ENCODE assay signal across 8 cellular contexts in genomic region chrX:130902446-130902782, GRCh38. TPM values are rescaled to one million over a fixed set of nuclear protein-coding genes. Genes with fewer than 3 reads are reported as not detected.
DNase-seq lines count a peak whose midpoint lies in the region; ATAC-seq, FAIRE-seq and TF ChIP-seq lines count a peak whose summit lies in the region.

No MANE protein-coding gene starts in this region.

- no peaks in the 10 kb centered on the region for H3K9me3 Mint-ChIP-seq in stimulated activated naive CD8-positive, alpha-beta T cell treated with anti-CD3 and anti-CD28 coated beads, Interleukin-15, Interleukin-2, amounts not matched to agents 100 ng/mL and 50 ng/mL, for 24 hours
- H3K9me3 Mint-ChIP-seq in stimulated activated naive CD8-positive, alpha-beta T cell treated with anti-CD3 and anti-CD28 coated beads, Interleukin-15, amount 100 ng/mL, for 72 hours, result no peaks in the 10 kb centered on the region

- BruUV-seq in GM12878 (replicated peaks; lab: Mats Ljungman, UMichigan), result no TSS peak

- no peaks in the 10 kb centered on the region for H4K20me1 ChIP-seq in GM12878 (ENCODE audit: control insufficient read depth, insufficient read depth)

- intact Hi-C loops in GM12878 (cut with micrococcal nuclease; ENCODE audit: unreplicated experiment) (loop anchor here (5.0 kb wide), 1 partner anchor 635 kb away; the partner anchor contains the start of gene ZNF280C), aorta (cut with DNase I) (no loop called here)

- H3K4me1 ChIP-seq in GM12878 (ENCODE audit: control insufficient read depth, insufficient read depth, low read length) (no peaks in the 10 kb centered on the region), lung (ENCODE audit: control insufficient read depth in 2 of 2, insufficient read depth in 2 of 2, low read length in 2 of 2) (no peaks in the 10 kb centered on the region), aorta (ENCODE audit: control insufficient read depth in 1 of 2, insufficient read depth in 2 of 2, low read length in 2 of 2) (no peaks in the 10 kb centered on the region)

- peaks cover 10% of the 10 kb centered on the region for H3K4me1 Mint-ChIP-seq in stimulated activated naive CD8-positive, alpha-beta T cell treated with anti-CD3 and anti-CD28 coated beads, Interleukin-15, Interleukin-2, amounts not matched to agents 100 ng/mL and 50 ng/mL, for 24 hours (ENCODE audit: low read depth)
- peaks cover 9% of the 10 kb centered on the region for H3K4me1 Mint-ChIP-seq in stimulated activated naive CD8-positive, alpha-beta T cell treated with anti-CD3 and anti-CD28 coated beads, Interleukin-15, amount 100 ng/mL, for 72 hours

- TF ChIP-seq CTCF in GM12878 (IDR thresholded peaks at IDR 0.05 in 2 of 3, conservative IDR thresholded peaks at IDR 0.05 in 1 of 3; ENCODE audit: control insufficient read depth in 2 of 3, extremely low read depth in 1 of 3, insufficient read depth in 1 of 3, low read depth in 3 of 3, low read length in 3 of 3) (no peak), lung (IDR thresholded peaks at IDR 0.05; ENCODE audit: control extremely low read depth, extremely low read depth) (no peak)

- whole genome bisulfite sequencing in GM12878 (ENCODE audit: insufficient coverage, insufficient replicate concordance, low lambda C conversion rate, missing lambda C conversion rate), result 18% methylated on average over 5 of the region's 11 CpGs
- 0 to 24% methylated on average over 8 to 11 of the region's 11 CpGs for WGBS in lung, 2 donors
- 1 to 25% methylated on average over 10 to 11 of the region's 11 CpGs for WGBS in aorta, 2 donors

- peak overlapping the region; percentile 65 for H3K27ac Mint-ChIP-seq in stimulated activated naive CD8-positive, alpha-beta T cell treated with anti-CD3 and anti-CD28 coated beads, Interleukin-15, Interleukin-2, amounts not matched to agents 100 ng/mL and 50 ng/mL, for 24 hours
- H3K27ac Mint-ChIP-seq in stimulated activated naive CD8-positive, alpha-beta T cell treated with anti-CD3 and anti-CD28 coated beads, Interleukin-15, amount 100 ng/mL, for 72 hours, result peak overlapping the region in 1 of 2 donors; percentile 74

- peak overlapping the region; percentile 68 for H3K4me3 ChIP-seq in GM12878
- H3K4me3 ChIP-seq in lung, result peak overlapping the region; percentile 43
- peak overlapping the region; percentile 52 to 55 for H3K4me3 ChIP-seq in aorta (ENCODE audit: low read length in 2 of 2)

- H3K4me2 ChIP-seq in GM12878 (ENCODE audit: control insufficient read depth, insufficient read depth), result peak overlapping the region; percentile 54

- no peak for TF ChIP-seq POLR2A in GM12878 (IDR thresholded peaks at IDR 0.05; ENCODE audit: low read depth, low read length)

- CTCF ChIA-PET in GM12878 (lab: Yijun Ruan, JAX), result interaction anchor here (0.6 kb wide), 1 partner anchor 8 kb away, joined by 3 read pairs; no protein-coding TSS in a partner anchor

- H3K27ac ChIP-seq in GM12878 (ENCODE audit: control insufficient read depth, insufficient read depth) (peak overlapping the region; percentile 31; the same call in 1 of the 2 replicates), lung (ENCODE audit: low read depth in 1 of 2, low read length in 1 of 2) (peak overlapping the region in 1 of 2 donors; percentile 95), aorta (ENCODE audit: low read depth in 1 of 2, low read length in 2 of 2) (peak overlapping the region in 1 of 2 donors; percentile 40)

- peaks cover 11% of the 10 kb centered on the region for H3K36me3 Mint-ChIP-seq in stimulated activated naive CD8-positive, alpha-beta T cell treated with anti-CD3 and anti-CD28 coated beads, Interleukin-15, Interleukin-2, amounts not matched to agents 100 ng/mL and 50 ng/mL, for 24 hours (ENCODE audit: low read depth)

- no peak overlapping the region for H3K4me3 Mint-ChIP-seq in stimulated activated naive CD8-positive, alpha-beta T cell treated with anti-CD3 and anti-CD28 coated beads, Interleukin-15, Interleukin-2, amounts not matched to agents 100 ng/mL and 50 ng/mL, for 24 hours
- no peak overlapping the region for H3K4me3 Mint-ChIP-seq in stimulated activated naive CD8-positive, alpha-beta T cell treated with anti-CD3 and anti-CD28 coated beads, Interleukin-15, amount 100 ng/mL, for 72 hours

- H3K9ac ChIP-seq in GM12878 (ENCODE audit: control insufficient read depth, insufficient read depth, low read length), result peak overlapping the region; percentile 49; the same call in 1 of the 2 replicates

- H3K27me3 ChIP-seq in GM12878 (replicated peaks in 1 of 2; ENCODE audit: control insufficient read depth in 2 of 2, insufficient read depth in 2 of 2, low read length in 1 of 2) (no peaks in the 10 kb centered on the region), lung (ENCODE audit: control insufficient read depth, insufficient read depth) (no peaks in the 10 kb centered on the region), aorta (ENCODE audit: control insufficient read depth in 1 of 2, insufficient read depth in 2 of 2, low read length in 1 of 2) (no peaks in the 10 kb centered on the region)

- POLR2A ChIA-PET in GM12878 (lab: Charles Lee), result interaction anchor here (0.6 to 0.8 kb wide), 5 partner anchors 25 to 562 kb away, joined by 3 to 5 read pairs (median 4); partner anchors contain the start of gene RBMX2

- SMC1A ChIA-PET in GM12878 (lab: Charles Lee; ENCODE audit: uncharacterized antibody, unreplicated experiment), result no interaction called here

- FAIRE-seq in GM12878 (lab: Jason Lieb, UNC), result no peak
- FAIRE-seq in frontal cortex (lab: Jason Lieb, UNC), result no peak

- H3K36me3 ChIP-seq in GM12878 (ENCODE audit: control insufficient read depth in 2 of 2, insufficient read depth in 2 of 2, low read length in 1 of 2), result no peaks in the 10 kb centered on the region
- H3K36me3 ChIP-seq in lung (ENCODE audit: control insufficient read depth in 2 of 2, insufficient read depth in 2 of 2, low read length in 2 of 2), result no peaks in the 10 kb centered on the region
- H3K36me3 ChIP-seq in aorta (ENCODE audit: control insufficient read depth in 1 of 2, insufficient read depth in 2 of 2, low read length in 1 of 2), result peaks cover 0 to 2% of the 10 kb centered on the region in 2 donors

- peaks cover 3% of the 10 kb centered on the region for H3K27me3 Mint-ChIP-seq in stimulated activated naive CD8-positive, alpha-beta T cell treated with anti-CD3 and anti-CD28 coated beads, Interleukin-15, Interleukin-2, amounts not matched to agents 100 ng/mL and 50 ng/mL, for 24 hours
- H3K27me3 Mint-ChIP-seq in stimulated activated naive CD8-positive, alpha-beta T cell treated with anti-CD3 and anti-CD28 coated beads, Interleukin-15, amount 100 ng/mL, for 72 hours, result no peaks in the 10 kb centered on the region

- RAD21 ChIA-PET in GM12878 (lab: Charles Lee; ENCODE audit: unreplicated experiment), result interaction anchor here (0.6 to 1.0 kb wide), 3 partner anchors 32 to 362 kb away, joined by 3 to 5 read pairs (median 4); no protein-coding TSS in a partner anchor

- H2AFZ ChIP-seq in GM12878 (ENCODE audit: control insufficient read depth, low read depth, low read length), result peak overlapping the region; percentile 15; the same call in 1 of the 2 replicates

- no peak for TF ChIP-seq EP300 in GM12878 (IDR thresholded peaks at IDR 0.05; ENCODE audit: borderline replicate concordance in 1 of 2, control insufficient read depth in 1 of 2, low read depth in 2 of 2, low read length in 2 of 2)

- in situ Hi-C loops in GM12878 (cut with MboI), result no loop called here

- no peak for DNase-seq in stimulated activated naive CD8-positive, alpha-beta T cell treated with anti-CD3 and anti-CD28 coated beads, Interleukin-15, amount 100 ng/mL, for 72 hours
- DNase-seq in GM12878 (ENCODE audit: low read depth, low spot score) (no peak), lung (ENCODE audit: low spot score) (no peak), aorta (no peak), frontal cortex (ENCODE audit: low spot score in 2 of 2) (no peak)
- no peak for DNase-seq in activated CD4-positive, alpha-beta T cell treated with anti-CD3 and anti-CD28 coated beads, Interleukin-2, amount 50 U/mL, for 4 hours

- no peaks in the 10 kb centered on the region; the same call in none of the 2 replicates for H3K79me2 ChIP-seq in GM12878 (ENCODE audit: control insufficient read depth, insufficient read depth, low read length)

- H3K9me3 ChIP-seq in GM12878 (replicated peaks; ENCODE audit: control insufficient read depth, insufficient read depth, low read length) (no peaks in the 10 kb centered on the region), lung (ENCODE audit: control insufficient read depth in 2 of 2, insufficient read depth in 1 of 2, low read length in 1 of 2) (peaks cover 0 to 3% of the 10 kb centered on the region in 2 donors), aorta (ENCODE audit: control insufficient read depth, low read length) (no peaks in the 10 kb centered on the region)

- TF ChIP-seq RAD21 in GM12878 (IDR thresholded peaks at IDR 0.05; ENCODE audit: insufficient read depth, low read depth, low read length), result no peak

- no peak for ATAC-seq in stimulated activated naive CD8-positive, alpha-beta T cell treated with anti-CD3 and anti-CD28 coated beads, Interleukin-15, amount 100 ng/mL, for 72 hours
- ATAC-seq in GM12878 (no peak), lung (ENCODE audit: insufficient read depth, low FRiP score) (peak; percentile 1), aorta (ENCODE audit: low FRiP score) (no peak), HG03280 (IDR thresholded peaks at IDR 0.05; ENCODE audit: unreplicated experiment) (no peak)

TF ChIP-seq in GM12878, 131 proteins besides CTCF, POLR2A, EP300 and RAD21 (continues in another document):
- TF ChIP-seq IKZF2 (IDR thresholded peaks at IDR 0.05), result 0 out of 4 replicates have a peak, but pooled peaks of 1 of the 2 experiments have one; percentile 16
- no peak for TF ChIP-seq TCF3 (IDR thresholded peaks at IDR 0.05; ENCODE audit: borderline replicate concordance, insufficient read depth, low read depth, low read length)

RNA-seq across cellular contexts. Expression of gene ENOX2, which starts 0.6 kb away (rescaled TPM):
- total RNA-seq in GM12878 (2013; cell fraction: nucleolus; rRNA removed), result 5.5 and 6.3 TPM in 2 replicates
- total RNA-seq in GM12878 (2014; rRNA removed), result 3.9 and 4.5 TPM in 2 replicates
- total RNA-seq in GM12878 (2014; rRNA removed; fragmentation: Illumina TruSeq; extraction: Trizol), result 5.5 and 6.6 TPM in 2 replicates
- 9.4 and 10.8 TPM in 2 replicates for total RNA-seq in GM12878 (2021)
- 2.6 TPM for polyA plus RNA-seq in GM12878 (2011; ENCODE audit: low read depth)
- 10.0 and 11.7 TPM in 2 replicates for polyA plus RNA-seq in GM12878 (2011; rRNA removed)
- polyA plus RNA-seq in GM12878 (2011; cell fraction: cytosol; rRNA removed), result 5.6 and 5.7 TPM in 2 replicates
- polyA plus RNA-seq in GM12878 (2011; cell fraction: nucleus; rRNA removed), result 4.1 and 4.7 TPM in 2 replicates
- 3.1 and 4.4 TPM in 2 replicates for polyA plus RNA-seq in GM12878 (2012)
- 9.3 and 10.5 TPM in 2 replicates for polyA plus RNA-seq in GM12878 (2014; fragmentation: Illumina TruSeq; extraction: Trizol)
- 1 to 10 TPM; 3.2 to 4.5 TPM for polyA plus RNA-seq in GM12878 (2014; fragmentation: Nextera tagmentation; extraction: Ambion mirVana)
- polyA plus RNA-seq in GM12878 (2014; rRNA removed), result 4.9 and 5.2 TPM in 2 replicates
- 10 to 100 TPM in 1 of 2 experiments, 1 to 10 TPM in 1; 8.8 to 13.0 TPM for polyA plus RNA-seq in GM12878 (2016; fragmentation: Nextera tagmentation; extraction: Ambion mirVana)
- 5.7 and 11.7 TPM in 2 replicates for polyA minus RNA-seq in GM12878 (2011; rRNA and poly(A)+ RNA removed)
- 2.7 and 3.3 TPM in 2 replicates for polyA minus RNA-seq in GM12878 (2011; cell fraction: cytosol; rRNA and poly(A)+ RNA removed)
- 3.3 and 3.7 TPM in 2 replicates for polyA minus RNA-seq in GM12878 (2011; cell fraction: nucleus; rRNA and poly(A)+ RNA removed)
- total RNA-seq in lung, result 10 to 100 TPM; 15.1 to 15.8 TPM
- polyA plus RNA-seq in lung, result 1 to 10 TPM; 3.4 to 6.4 TPM
- total RNA-seq in aorta, result 10 to 100 TPM; 31.0 to 39.6 TPM
- polyA plus RNA-seq in aorta, result 10 to 100 TPM in 1 of 2 donors, 1 to 10 TPM in 1; 9.0 to 14.3 TPM
- total RNA-seq in frontal cortex, result 3.3 TPM
